In genomic region chr2:164917296-164917903, GRCh38 we compare ENCODE assay signal across 9 cellular contexts. TPM values are rescaled to one million over a fixed set of nuclear protein-coding genes. Genes with fewer than 3 reads are reported as not detected.
A peak's percentile ranks its signal among the peaks of the same experiment; 100 is the strongest.
DNase-seq lines count a peak whose midpoint lies in the region; ATAC-seq, FAIRE-seq and TF ChIP-seq lines count a peak whose summit lies in the region.
"Had no signal": no experiment of that assay in that cellular context is flagged by ENCODE, and none has a peak within 500 bp of the region (broad histone marks: within the 10 kb centered on the region; RNA-seq: fewer than 3 reads in every experiment).

No MANE protein-coding gene starts in this region.

- H2AFZ ChIP-seq in hepatocyte = no peak overlapping the region

- no peaks in the 10 kb centered on the region for H3K9me3 ChIP-seq in hepatocyte (ENCODE audit: low read depth)
- H3K9me3 ChIP-seq in upper lobe of left lung = no peaks in the 10 kb centered on the region

- FAIRE-seq in TTC549 (lab: Jason Lieb, UNC) = peak; percentile 75
- FAIRE-seq in HTR-8/SVneo (lab: Jason Lieb, UNC) = no peak

- H3K4me3 ChIP-seq in hepatocyte = no peak overlapping the region
- H3K4me3 ChIP-seq in upper lobe of left lung = no peak overlapping the region
- H3K4me3 ChIP-seq: SK-N-MC had no signal

- H3K79me2 ChIP-seq in hepatocyte = peaks cover 3% of the 10 kb centered on the region

- no peak for TF ChIP-seq EP300 in upper lobe of left lung (IDR thresholded peaks at IDR 0.05)

- TF ChIP-seq CTCF in hepatocyte (IDR thresholded peaks at IDR 0.05; ENCODE audit: poor library complexity) (peak; percentile 68), upper lobe of left lung (IDR thresholded peaks at IDR 0.05) (peak in 4 of 6 experiments; percentile 12 to 60 (median 42))

- no peak overlapping the region for H3K4me2 ChIP-seq in hepatocyte

- H3K4me1 ChIP-seq in hepatocyte (ENCODE audit: insufficient read depth) (peaks cover 20% of the 10 kb centered on the region), upper lobe of left lung (peaks cover 3 to 14% (median 7%) of the 10 kb centered on the region in 4 donors)

- H3K27ac ChIP-seq in hepatocyte = peak overlapping the region; percentile 1
- H3K27ac ChIP-seq in upper lobe of left lung = no peak overlapping the region
- H3K27ac ChIP-seq: SK-N-MC had no signal

- WGBS in hepatocyte (ENCODE audit: low lambda C conversion rate, missing lambda C conversion rate) = 36% methylated on average over 3 of the region's 3 CpGs
- WGBS in upper lobe of left lung, 2 donors = 40 to 45% methylated on average over 3 of the region's 3 CpGs

- peak in 1 of 2 donors; percentile 63 for ATAC-seq in upper lobe of left lung (ENCODE audit: low FRiP score in 2 of 2)
- ATAC-seq in HG02763 (IDR thresholded peaks at IDR 0.05; ENCODE audit: unreplicated experiment) = no peak
- no peak for ATAC-seq in HG02798 (IDR thresholded peaks at IDR 0.05; ENCODE audit: poor library complexity, unreplicated experiment)

- peak; percentile 4 for DNase-seq in SIG-M5 treated with dmso at 0.1 percent for 504 hours (lab: John Stamatoyannopoulos, UW; ENCODE audit: unreplicated experiment)
- DNase-seq in SIG-M5 (lab: John Stamatoyannopoulos, UW) = no peak
- DNase-seq in hepatocyte (ENCODE audit: low spot score) = peak; percentile 75
- DNase-seq in upper lobe of left lung = no peak
- no peak for DNase-seq in HTR-8/SVneo (ENCODE audit: insufficient read length, low spot score)

- no peak for TF ChIP-seq POLR2A in upper lobe of left lung (IDR thresholded peaks at IDR 0.05)

- H3K36me3 ChIP-seq in hepatocyte (replicated peaks; ENCODE audit: insufficient read depth, low read depth) = no peaks in the 10 kb centered on the region
- no peaks in the 10 kb centered on the region for H3K36me3 ChIP-seq in upper lobe of left lung

- no peaks in the 10 kb centered on the region for H4K20me1 ChIP-seq in hepatocyte (ENCODE audit: insufficient read depth, poor library complexity, severe bottlenecking)

- no peaks in the 10 kb centered on the region for H3K9me2 ChIP-seq in hepatocyte (replicated peaks; ENCODE audit: insufficient read depth)

- H3K27me3 ChIP-seq in hepatocyte (no peaks in the 10 kb centered on the region), upper lobe of left lung (no peaks in the 10 kb centered on the region)

RNA-seq across cellular contexts. Expression of gene SLC38A11, which starts 37.9 kb away (rescaled TPM):
- total RNA-seq in hepatocyte (5.1 and 8.4 TPM in 2 replicates), upper lobe of left lung (under 1 TPM in 4 of 6 donors, not detected in 2; 0.17 to 0.40 (median 0.30) TPM)
- polyA plus RNA-seq in hepatocyte = 4.6 and 7.7 TPM in 2 replicates

Comparison
In these comparisons a context has a peak if more than half of its experiments do, and no peak if none do; other contexts are left out.
1. DNase-seq: peak in SIG-M5 treated with dmso at 0.1 percent for 504 hours (single experiment) and hepatocyte (single experiment); none in SIG-M5 (single experiment), upper lobe of left lung (0 of 2) and HTR-8/SVneo (single experiment).